In genomic region chr1:209207126-209207700, GRCh38 we compare ENCODE assay signal across 9 cellular contexts.
DNase-seq lines count a peak whose midpoint lies in the region; ATAC-seq and TF ChIP-seq lines count a peak whose summit lies in the region.
"Had no signal": no experiment of that assay in that cellular context is flagged by ENCODE, and none has a peak within 500 bp of the region (broad histone marks: within the 10 kb centered on the region; RNA-seq: fewer than 3 reads in every experiment).

No MANE protein-coding gene starts in this region.

- H4K20me1 ChIP-seq in OCI-LY3 (ENCODE audit: insufficient read depth, low read length) (no peaks in the 10 kb centered on the region), smooth muscle cell (ENCODE audit: low read depth) (no peaks in the 10 kb centered on the region)

- peak overlapping the region; percentile 28; the same call in 1 of the 2 replicates for H3K4me3 ChIP-seq in OCI-LY3 (ENCODE audit: low read length)
- peak overlapping the region; percentile 56 for H3K4me3 ChIP-seq in left ventricle myocardium inferior
- peak overlapping the region; percentile 49 for H3K4me3 ChIP-seq in smooth muscle cell
- H3K4me3 ChIP-seq: prostate gland had no signal

- 41% methylated on average over 11 of the region's 11 CpGs for WGBS in smooth muscle cell (ENCODE audit: low lambda C conversion rate)

- H3K9ac ChIP-seq in OCI-LY3 (ENCODE audit: low read length) (no peak overlapping the region), smooth muscle cell (ENCODE audit: low read depth) (no peak overlapping the region)

- DNase-seq in left ventricle myocardium inferior (no peak), smooth muscle cell (lab: John Stamatoyannopoulos, UW; ENCODE audit: unreplicated experiment) (no peak), AG08396 (ENCODE audit: low spot score) (no peak)

- H3K4me2 ChIP-seq in OCI-LY3 (ENCODE audit: low read length), result peak overlapping the region; percentile 36
- peak overlapping the region; percentile 86 for H3K4me2 ChIP-seq in smooth muscle cell

- H3K79me2 ChIP-seq in OCI-LY3 (ENCODE audit: low read length) (no peaks in the 10 kb centered on the region), smooth muscle cell (ENCODE audit: low read depth) (no peaks in the 10 kb centered on the region)

- intact Hi-C loops in left ventricle myocardium inferior (cut with micrococcal nuclease), result no loop called here

- H3K27ac ChIP-seq in OCI-LY3 (ENCODE audit: low read length), result no peak overlapping the region
- H3K27ac ChIP-seq in left ventricle myocardium inferior (replicated peaks), result peak overlapping the region; percentile 3
- H3K27ac ChIP-seq in smooth muscle cell (ENCODE audit: low read depth), result peak overlapping the region; percentile 12
- H3K27ac ChIP-seq: prostate gland had no signal

- H3K9me3 ChIP-seq in OCI-LY3 (ENCODE audit: insufficient read depth, low read length) (no peaks in the 10 kb centered on the region), left ventricle myocardium inferior (replicated peaks) (no peaks in the 10 kb centered on the region), smooth muscle cell (replicated peaks; ENCODE audit: low read depth) (no peaks in the 10 kb centered on the region)
- H3K9me3 ChIP-seq: prostate gland had no signal

- H3K27me3 ChIP-seq in OCI-LY3 (ENCODE audit: low read depth, low read length) (peaks cover 61% of the 10 kb centered on the region), left ventricle myocardium inferior (ENCODE audit: low read depth) (peaks cover 79% of the 10 kb centered on the region), smooth muscle cell (ENCODE audit: low read depth) (peaks cover 27% of the 10 kb centered on the region)

- ATAC-seq in GM19463 (IDR thresholded peaks at IDR 0.05; ENCODE audit: unreplicated experiment) (peak; percentile 14), GM21786 (IDR thresholded peaks at IDR 0.05; ENCODE audit: unreplicated experiment) (no peak), HG03442 (IDR thresholded peaks at IDR 0.05; ENCODE audit: unreplicated experiment) (no peak), HG02610 (IDR thresholded peaks at IDR 0.05; ENCODE audit: unreplicated experiment) (no peak)

- H3K4me1 ChIP-seq in OCI-LY3 (ENCODE audit: low read length), result no peaks in the 10 kb centered on the region
- H3K4me1 ChIP-seq in left ventricle myocardium inferior, result peaks cover 15% of the 10 kb centered on the region
- H3K4me1 ChIP-seq in smooth muscle cell (ENCODE audit: low read depth), result peaks cover 3% of the 10 kb centered on the region

- no peaks in the 10 kb centered on the region for H3F3A ChIP-seq in smooth muscle cell (ENCODE audit: low read depth)

- no peaks in the 10 kb centered on the region for H3K36me3 ChIP-seq in OCI-LY3 (replicated peaks; ENCODE audit: low read depth, low read length)
- no peaks in the 10 kb centered on the region for H3K36me3 ChIP-seq in left ventricle myocardium inferior
- H3K36me3 ChIP-seq in smooth muscle cell (ENCODE audit: low read depth), result no peaks in the 10 kb centered on the region
- H3K36me3 ChIP-seq: prostate gland had no signal

- TF ChIP-seq CTCF in OCI-LY3 (IDR thresholded peaks at IDR 0.05; ENCODE audit: low read depth, low read length), result no peak
- TF ChIP-seq CTCF in left ventricle myocardium inferior (IDR thresholded peaks at IDR 0.05; ENCODE audit: borderline replicate concordance), result no peak
- TF ChIP-seq CTCF in smooth muscle cell (IDR thresholded peaks at IDR 0.05; ENCODE audit: borderline replicate concordance, insufficient read depth, poor library complexity, severe bottlenecking), result no peak

- peak overlapping the region; percentile 66 for H2AFZ ChIP-seq in OCI-LY3 (ENCODE audit: low read depth, low read length)
- H2AFZ ChIP-seq in smooth muscle cell (ENCODE audit: low read depth), result peak overlapping the region; percentile 79
